1 cellular context compared by ENCODE assay signal in genomic region chr22:41099036-41099435, GRCh38.
TF ChIP-seq lines count a peak whose summit lies in the region.

No MANE protein-coding gene starts in this region.

TF ChIP-seq in HepG2, 621 proteins besides CTCF, POLR2A, EP300 and RAD21:
- TF ChIP-seq HMGXB3 (CRISPR knock-in tag; IDR thresholded peaks at IDR 0.05; ENCODE audit: borderline replicate concordance) (no peak), ZNF761 (CRISPR knock-in tag; conservative IDR thresholded peaks at IDR 0.05) (no peak), ELF4 (CRISPR knock-in tag; IDR thresholded peaks at IDR 0.05; ENCODE audit: borderline replicate concordance) (no peak), ZNF557 (CRISPR knock-in tag; IDR thresholded peaks at IDR 0.05) (no peak), ZMYM2 (CRISPR knock-in tag; IDR thresholded peaks at IDR 0.05) (no peak), ZNF558 (CRISPR knock-in tag; IDR thresholded peaks at IDR 0.05; ENCODE audit: borderline replicate concordance) (no peak), ZNF138 (CRISPR knock-in tag; IDR thresholded peaks at IDR 0.05; ENCODE audit: low read depth) (no peak), ZNF281 (CRISPR knock-in tag; IDR thresholded peaks at IDR 0.05; ENCODE audit: borderline replicate concordance) (no peak), ZNF142 (CRISPR knock-in tag; IDR thresholded peaks at IDR 0.05) (no peak), ARID2 (CRISPR knock-in tag; IDR thresholded peaks at IDR 0.05; ENCODE audit: borderline replicate concordance) (no peak), KLF12 (CRISPR knock-in tag; IDR thresholded peaks at IDR 0.05; ENCODE audit: borderline replicate concordance) (no peak), ZNF547 (CRISPR knock-in tag; IDR thresholded peaks at IDR 0.05) (no peak), SOX6 (IDR thresholded peaks at IDR 0.05) (no peak), SOX6 (CRISPR knock-in tag; IDR thresholded peaks at IDR 0.05) (no peak), ELK4 (CRISPR knock-in tag; IDR thresholded peaks at IDR 0.05; ENCODE audit: borderline replicate concordance) (no peak), ZNF83 (CRISPR knock-in tag; IDR thresholded peaks at IDR 0.05; ENCODE audit: borderline replicate concordance) (no peak), FLYWCH1 (CRISPR knock-in tag; IDR thresholded peaks at IDR 0.05) (no peak), ZBTB14 (CRISPR knock-in tag; IDR thresholded peaks at IDR 0.05) (no peak), KDM4B (CRISPR knock-in tag; IDR thresholded peaks at IDR 0.05) (no peak), ATF6 (CRISPR knock-in tag; conservative IDR thresholded peaks at IDR 0.05) (no peak)
